ENCODE assay signal across 7 cellular contexts in the genomic region with DNA sequence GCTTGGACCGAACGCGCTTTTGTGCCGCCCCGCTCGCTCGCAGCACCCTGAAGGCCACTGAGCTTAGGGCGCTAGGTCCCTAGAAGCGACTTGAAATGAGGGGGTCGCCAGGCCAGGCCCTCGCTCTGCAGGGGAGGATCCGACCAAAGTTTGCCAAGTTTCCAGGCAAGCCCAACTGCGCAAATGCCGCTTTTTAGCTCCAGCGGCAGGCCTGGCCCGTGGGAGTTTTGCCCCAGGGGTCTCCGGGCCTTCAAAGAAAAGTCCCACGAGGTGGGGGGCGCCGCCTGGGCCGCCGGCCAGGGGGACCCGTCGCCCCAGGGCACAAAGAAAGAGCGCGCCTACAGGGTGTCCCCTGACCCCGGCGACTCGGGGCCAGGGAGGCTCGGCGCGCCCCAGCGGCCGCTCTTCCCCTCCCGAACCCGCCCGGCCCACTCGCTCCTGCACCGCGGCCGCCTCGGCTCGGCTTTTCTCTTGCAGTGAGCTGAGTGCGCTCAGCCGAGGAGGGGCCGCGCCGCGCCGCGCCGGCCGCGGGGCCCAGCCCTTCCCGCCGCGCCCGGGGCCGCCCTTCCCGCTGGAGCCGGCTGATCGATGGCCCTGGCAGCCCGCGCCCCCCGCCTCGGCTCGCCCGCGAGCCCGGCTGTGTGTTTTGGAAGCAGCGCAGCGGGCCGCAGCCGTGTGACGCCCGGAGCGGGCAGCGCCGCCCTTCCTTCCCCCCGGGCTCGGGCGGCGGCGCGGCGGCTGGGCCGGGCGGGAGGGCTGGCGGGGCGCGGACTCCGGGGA. TPM values are rescaled to one million over a fixed set of nuclear protein-coding genes. Genes with fewer than 3 reads are reported as not detected.
A peak's percentile ranks its signal among the peaks of the same experiment; 100 is the strongest.
DNase-seq lines count a peak whose midpoint lies in the region; ATAC-seq and TF ChIP-seq lines count a peak whose summit lies in the region.

No MANE protein-coding gene starts in this region.

- ATAC-seq in GM18502 (IDR thresholded peaks at IDR 0.05; ENCODE audit: poor library complexity, unreplicated experiment), result peak; percentile 51
- ATAC-seq in GM21723 (IDR thresholded peaks at IDR 0.05; ENCODE audit: unreplicated experiment), result peak; percentile 43
- ATAC-seq in heart right ventricle, result peak in 6 of 8 donors; percentile 8 to 48 (median 24)
- ATAC-seq in gastrocnemius medialis, result peak; percentile 49 to 52

- peak in 1 of 2 donors; percentile 42 for TF ChIP-seq POLR2A in gastrocnemius medialis (IDR thresholded peaks at IDR 0.05)

- H3K36me3 ChIP-seq in KMS-11 (ENCODE audit: insufficient read depth) (no peaks in the 10 kb centered on the region), heart right ventricle (no peaks in the 10 kb centered on the region), gastrocnemius medialis (no peaks in the 10 kb centered on the region)

- peak overlapping the region; percentile 46 for H3K4me2 ChIP-seq in KMS-11

- no peaks in the 10 kb centered on the region for H4K20me1 ChIP-seq in KMS-11 (ENCODE audit: insufficient read depth)

- intact Hi-C loops in heart right ventricle (cut with DNase I) (no loop called here), gastrocnemius medialis (cut with DNase I; ENCODE audit: low total_unique reads) (loop anchor here (1.0 to 10.0 kb wide), 4 partner anchors 42 to 1032 kb away; partner anchors contain the start of genes RELL1 and UBE2K)

- H3K9me3 ChIP-seq in heart right ventricle, result no peaks in the 10 kb centered on the region
- H3K9me3 ChIP-seq in gastrocnemius medialis, result no peaks in the 10 kb centered on the region

- H3K79me2 ChIP-seq in KMS-11 (ENCODE audit: insufficient read depth, low read depth), result 0 out of 2 replicates have a peak, but pooled peaks cover 5% of the 10 kb centered on the region

- in situ Hi-C loops in gastrocnemius medialis (cut with MboI; ENCODE audit: low sequenced_read_pairs in 4 of 4), result no loop called here

- peaks cover 32% of the 10 kb centered on the region for H3K4me1 ChIP-seq in KMS-11 (ENCODE audit: low read depth, poor library complexity, severe bottlenecking)
- H3K4me1 ChIP-seq in heart right ventricle, result peaks cover 0 to 48% (median 36%) of the 10 kb centered on the region in 9 donors
- peaks cover 32 to 37% of the 10 kb centered on the region in 2 donors for H3K4me1 ChIP-seq in gastrocnemius medialis

- H3K4me3 ChIP-seq in KMS-11 (IDR thresholded peaks at IDR 0.05; ENCODE audit: insufficient read depth, low read depth, low read length) (no peak overlapping the region), heart right ventricle (peak overlapping the region; percentile 72 to 89 (median 80)), gastrocnemius medialis (peak overlapping the region; percentile 59 to 97 (median 86))

- H3K9ac ChIP-seq in KMS-11, result peak overlapping the region; percentile 61; the same call in 1 of the 2 replicates

- H3K27me3 ChIP-seq in KMS-11 (ENCODE audit: insufficient read depth, low read depth), result no peaks in the 10 kb centered on the region
- no peaks in the 10 kb centered on the region for H3K27me3 ChIP-seq in heart right ventricle
- no peaks in the 10 kb centered on the region for H3K27me3 ChIP-seq in gastrocnemius medialis

- no peak overlapping the region; the same call in 1 of the 2 replicates for H3K27ac ChIP-seq in KMS-11
- H3K27ac ChIP-seq in heart right ventricle, result peak overlapping the region; percentile 99 to 100 (median 100)
- peak overlapping the region; percentile 93 to 99 (median 97) for H3K27ac ChIP-seq in gastrocnemius medialis

- WGBS in heart right ventricle, 2 donors, result 1% methylated on average over 56 to 82 of the region's 92 CpGs

- H2AFZ ChIP-seq in KMS-11 (ENCODE audit: low read depth), result peak overlapping the region; percentile 52; the same call in 1 of the 2 replicates

- peak; percentile 67 for DNase-seq in activated naive CD4-positive, alpha-beta T cell treated with Interleukin-2 at 50 U/mL for 16 hours
- DNase-seq in heart right ventricle (peak in 1 of 2 donors; percentile 44), gastrocnemius medialis (peak; percentile 8 to 31), 8988T (no peak)

- TF ChIP-seq CTCF in KMS-11 (conservative IDR thresholded peaks at IDR 0.05; ENCODE audit: low read depth, low read length) (no peak), heart right ventricle (IDR thresholded peaks at IDR 0.05) (peak in 1 of 9 donors; percentile 13), gastrocnemius medialis (IDR thresholded peaks at IDR 0.05 in 4 of 5, conservative IDR thresholded peaks at IDR 0.05 in 1 of 5) (no peak)

RNA-seq across cellular contexts. Expression of gene KLF3, which starts 0.8 kb away (rescaled TPM):
- total RNA-seq in heart right ventricle (10 to 100 TPM; 14.1 to 25.1 (median 20.0) TPM), gastrocnemius medialis (10 to 100 TPM; 12.7 to 26.5 (median 19.4) TPM)
- polyA plus RNA-seq in heart right ventricle, result 10 to 100 TPM in 1 of 2 donors, 1 to 10 TPM in 1; 9.9 to 11.4 TPM
